Comparison of ENCODE assay signal across 18 cellular contexts in genomic region chr6:168799067-168799466, GRCh38.
DNase-seq lines count a peak whose midpoint lies in the region; ATAC-seq and TF ChIP-seq lines count a peak whose summit lies in the region.
"Had no signal": no experiment of that assay in that cellular context is flagged by ENCODE, and none has a peak within 500 bp of the region (broad histone marks: within the 10 kb centered on the region; RNA-seq: fewer than 3 reads in every experiment).

No MANE protein-coding gene starts in this region.

- TF ChIP-seq CTCF in endodermal cell (conservative IDR thresholded peaks at IDR 0.05) (no peak), mammary epithelial cell (conservative IDR thresholded peaks at IDR 0.05 in 1 of 2, IDR thresholded peaks at IDR 0.05 in 1 of 2; ENCODE audit: extremely low read depth in 1 of 2, insufficient read depth in 1 of 2, low read depth in 1 of 2, low read length in 2 of 2) (no peak)

- H4K20me1 ChIP-seq in mammary epithelial cell (ENCODE audit: insufficient read depth, low read length) = no peaks in the 10 kb centered on the region

- dilution Hi-C loops in mammary epithelial cell (cut with HindIII; ENCODE audit: low sequenced_read_pairs) = no loop called here

- no peak overlapping the region for H3K4me3 Mint-ChIP-seq in endodermal cell
- H3K4me3 Mint-ChIP-seq in naive thymus-derived CD4-positive, alpha-beta T cell = no peak overlapping the region
- H3K4me3 Mint-ChIP-seq: CD4-positive, CD25-positive, alpha-beta regulatory T cell had no signal

- no peaks in the 10 kb centered on the region for H3K36me3 ChIP-seq in endodermal cell (ENCODE audit: control insufficient read depth, insufficient read depth, low read length)
- no peaks in the 10 kb centered on the region for H3K36me3 ChIP-seq in naive thymus-derived CD4-positive, alpha-beta T cell (ENCODE audit: control insufficient read depth in 2 of 3, insufficient read depth in 3 of 3, low read length in 3 of 3)
- H3K36me3 ChIP-seq in mammary epithelial cell (ENCODE audit: insufficient read depth, low read length) = no peaks in the 10 kb centered on the region
- H3K36me3 ChIP-seq: BE2C had no signal

- WGBS in endodermal cell (ENCODE audit: insufficient coverage in 1 of 2, insufficient read length in 1 of 2), 2 experiments = 86 to 93% methylated on average over 4 to 5 of the region's 5 CpGs
- 30% methylated on average over 4 of the region's 5 CpGs for WGBS in mammary epithelial cell (ENCODE audit: low coverage, missing lambda C conversion rate)

- H2AFZ ChIP-seq in mammary epithelial cell (ENCODE audit: low read depth, low read length) = no peak overlapping the region

- in situ Hi-C loops in mammary epithelial cell (cut with MboI; ENCODE audit: low sequenced_read_pairs in 2 of 2) = no loop called here

- POLR2A ChIA-PET in HEK293T (lab: Yijun Ruan, JAX) = no interaction called here
- POLR2A ChIA-PET in naive thymus-derived CD4-positive, alpha-beta T cell (lab: Charles Lee) = no interaction called here

- H3K4me1 Mint-ChIP-seq in endodermal cell = no peaks in the 10 kb centered on the region
- peaks cover 0 to 3% (median 0%) of the 10 kb centered on the region in 7 donors for H3K4me1 Mint-ChIP-seq in naive thymus-derived CD4-positive, alpha-beta T cell
- H3K4me1 Mint-ChIP-seq: CD4-positive, CD25-positive, alpha-beta regulatory T cell had no signal

- H3K27ac Mint-ChIP-seq in endodermal cell = no peak overlapping the region
- H3K27ac Mint-ChIP-seq in naive thymus-derived CD4-positive, alpha-beta T cell = no peak overlapping the region
- H3K27ac Mint-ChIP-seq: CD4-positive, CD25-positive, alpha-beta regulatory T cell had no signal

- H3K9me3 ChIP-seq in endodermal cell (ENCODE audit: control insufficient read depth, low read length) (no peaks in the 10 kb centered on the region), mammary epithelial cell (replicated peaks; ENCODE audit: insufficient read depth, low read length) (peaks cover 12% of the 10 kb centered on the region)
- H3K9me3 ChIP-seq in naive thymus-derived CD4-positive, alpha-beta T cell (ENCODE audit: control insufficient read depth in 2 of 3, low read length in 3 of 3) = no peaks in the 10 kb centered on the region
- H3K9me3 ChIP-seq: BE2C, Caco-2 had no signal

- H3K4me3 ChIP-seq in endodermal cell (ENCODE audit: low read length) = no peak overlapping the region
- no peak overlapping the region for H3K4me3 ChIP-seq in naive thymus-derived CD4-positive, alpha-beta T cell (ENCODE audit: low read length)
- H3K4me3 ChIP-seq in mammary epithelial cell (replicated peaks in 1 of 3; ENCODE audit: insufficient read depth in 1 of 3, low read depth in 2 of 3, low read length in 3 of 3) = no peak overlapping the region

- intact Hi-C loops in naive thymus-derived CD4-positive, alpha-beta T cell (cut with micrococcal nuclease) = no loop called here
- intact Hi-C loops in mammary epithelial cell (cut with micrococcal nuclease) = no loop called here

- H3K79me2 ChIP-seq in mammary epithelial cell (ENCODE audit: insufficient read depth, low read length) = no peaks in the 10 kb centered on the region

- no peaks in the 10 kb centered on the region for H3K36me3 Mint-ChIP-seq in endodermal cell (ENCODE audit: low read depth)
- H3K36me3 Mint-ChIP-seq in naive thymus-derived CD4-positive, alpha-beta T cell = no peaks in the 10 kb centered on the region
- H3K36me3 Mint-ChIP-seq: CD4-positive, CD25-positive, alpha-beta regulatory T cell had no signal

- no TSS peak for BruUV-seq in mammary epithelial cell (replicated peaks; lab: Mats Ljungman, UMichigan)

- H3K27me3 ChIP-seq in endodermal cell (ENCODE audit: control insufficient read depth, insufficient read depth, low read length, poor library complexity, severe bottlenecking) (no peaks in the 10 kb centered on the region), mammary epithelial cell (ENCODE audit: insufficient read depth, low read length) (no peaks in the 10 kb centered on the region)
- no peaks in the 10 kb centered on the region for H3K27me3 ChIP-seq in naive thymus-derived CD4-positive, alpha-beta T cell (ENCODE audit: control insufficient read depth in 2 of 2, insufficient read depth in 2 of 2, low read length in 2 of 2)
- H3K27me3 ChIP-seq: BE2C had no signal

- DNase-seq in NCI-H748 (lab: John Stamatoyannopoulos, UW; ENCODE audit: unreplicated experiment) (peak; percentile 14), NCI-H748 treated with DMSO at 0.1 percent for 48 hours (lab: John Stamatoyannopoulos, UW) (no peak), HEK293T (ENCODE audit: extremely low spot score) (no peak), endodermal cell (peak; percentile 32), mammary epithelial cell (no peak), DMS 273 (lab: John Stamatoyannopoulos, UW; ENCODE audit: unreplicated experiment) (no peak)
- no peak for DNase-seq in naive thymus-derived CD4-positive, alpha-beta T cell
- DNase-seq: ACHN; BE2C; C1 segment of cervical spinal cord; Caco-2; CD4-positive, CD25-positive, alpha-beta regulatory T cell; DMS79 treated with DMSO at 0.1 percent for 48 hours; GF-D8; GOT3; H7 had no signal

- H3K4me1 ChIP-seq in endodermal cell (ENCODE audit: control insufficient read depth, insufficient read depth, low read length) (no peaks in the 10 kb centered on the region), mammary epithelial cell (ENCODE audit: insufficient read depth, low read length) (no peaks in the 10 kb centered on the region)
- H3K4me1 ChIP-seq in naive thymus-derived CD4-positive, alpha-beta T cell (ENCODE audit: control insufficient read depth in 2 of 2, insufficient read depth in 2 of 2, low read length in 2 of 2) = no peaks in the 10 kb centered on the region
- H3K4me1 ChIP-seq: BE2C, Caco-2 had no signal

- no peak overlapping the region for H3K9ac ChIP-seq in endodermal cell (ENCODE audit: extremely low read depth, low read length, poor library complexity, severe bottlenecking)
- no peak overlapping the region for H3K9ac ChIP-seq in mammary epithelial cell (ENCODE audit: insufficient read depth, low read length)

- no peak overlapping the region for H3K4me2 ChIP-seq in mammary epithelial cell (ENCODE audit: insufficient read depth, low read depth, low read length)

- H3K27ac ChIP-seq in endodermal cell (ENCODE audit: low read depth, low read length) (no peak overlapping the region), mammary epithelial cell (ENCODE audit: insufficient read depth, low read depth, low read length) (no peak overlapping the region)
- no peak overlapping the region for H3K27ac ChIP-seq in naive thymus-derived CD4-positive, alpha-beta T cell (ENCODE audit: low read depth, low read length)
- H3K27ac ChIP-seq: HL-60 had no signal

- CTCF ChIA-PET in HEK293T (lab: Yijun Ruan, JAX) (no interaction called here), mammary epithelial cell (lab: Charles Lee; ENCODE audit: low non-redundant PET) (no interaction called here)
- CTCF ChIA-PET in naive thymus-derived CD4-positive, alpha-beta T cell (lab: Charles Lee) = no interaction called here

- peaks cover 8% of the 10 kb centered on the region for H3K9me3 Mint-ChIP-seq in endodermal cell
- H3K9me3 Mint-ChIP-seq in naive thymus-derived CD4-positive, alpha-beta T cell = peaks cover 0 to 4% (median 0%) of the 10 kb centered on the region in 11 donors

- H3K27me3 Mint-ChIP-seq in endodermal cell (ENCODE audit: insufficient read depth) = no peaks in the 10 kb centered on the region
- H3K27me3 Mint-ChIP-seq in naive thymus-derived CD4-positive, alpha-beta T cell = peaks cover 0 to 35% (median 25%) of the 10 kb centered on the region in 5 donors
- H3K27me3 Mint-ChIP-seq: CD4-positive, CD25-positive, alpha-beta regulatory T cell had no signal

- ATAC-seq in naive thymus-derived CD4-positive, alpha-beta T cell = peak; percentile 34
- ATAC-seq: HCT116 had no signal

TF ChIP-seq in HEK293T, 16 proteins besides CTCF, POLR2A, EP300 and RAD21:
- no peak for TF ChIP-seq ARNT (IDR thresholded peaks at IDR 0.05)
- no peak for TF ChIP-seq SUZ12 (IDR thresholded peaks at IDR 0.05)
- peak; percentile 6; the same call in 1 of the 2 replicates for TF ChIP-seq PKNOX1 (IDR thresholded peaks at IDR 0.05)
- no peak for TF ChIP-seq ZNF384 (IDR thresholded peaks at IDR 0.05)
- TF ChIP-seq SP1 (IDR thresholded peaks at IDR 0.05) = no peak
- no peak for TF ChIP-seq ELF4 (IDR thresholded peaks at IDR 0.05)

Comparison
In these comparisons a context has a peak if more than half of its experiments do, and no peak if none do; other contexts are left out.
1. DNase-seq: peak in NCI-H748 (single experiment) and endodermal cell (single experiment); none in NCI-H748 treated with DMSO at 0.1 percent for 48 hours (single experiment), HEK293T (single experiment), naive thymus-derived CD4-positive, alpha-beta T cell (0 of 9), mammary epithelial cell (single experiment) and DMS 273 (single experiment).